Comparison of ENCODE assay signal across 10 cellular contexts in the genomic region with DNA sequence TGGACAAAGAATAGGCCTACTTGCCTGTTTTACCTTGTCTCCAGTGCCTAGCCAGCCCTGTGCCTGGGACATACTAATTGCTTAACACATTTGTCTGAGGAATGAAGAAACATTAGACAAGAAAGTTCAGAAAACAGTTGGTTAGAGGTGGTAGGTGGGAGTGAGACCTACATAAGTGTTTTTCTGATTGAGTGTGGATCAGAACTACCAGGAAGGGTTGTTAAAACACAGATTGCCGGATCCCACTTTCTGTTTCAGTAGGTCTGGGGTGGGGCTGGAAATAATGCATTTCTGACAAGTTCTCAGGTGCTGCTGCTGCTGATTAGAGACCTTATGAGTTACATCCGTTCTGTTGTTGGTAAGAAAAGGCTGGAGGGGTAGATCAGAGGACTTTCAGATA. TPM values are rescaled to one million over a fixed set of nuclear protein-coding genes. Genes with fewer than 3 reads are reported as not detected.
A peak's percentile ranks its signal among the peaks of the same experiment; 100 is the strongest.
DNase-seq lines count a peak whose midpoint lies in the region; ATAC-seq and TF ChIP-seq lines count a peak whose summit lies in the region.
"Had no signal": no experiment of that assay in that cellular context is flagged by ENCODE, and none has a peak within 500 bp of the region (broad histone marks: within the 10 kb centered on the region; RNA-seq: fewer than 3 reads in every experiment).

No MANE protein-coding gene starts in this region.

- no peak overlapping the region for H2BK5ac ChIP-seq in H9 (ENCODE audit: insufficient read length, low read length)

- no peak overlapping the region for H2AFZ ChIP-seq in H9 (ENCODE audit: low read length)

- H4K91ac ChIP-seq in H9 (ENCODE audit: insufficient read length, low read depth, low read length): no peak overlapping the region

- no peak for TF ChIP-seq CTCF in H9 (conservative IDR thresholded peaks at IDR 0.05)

- H2BK15ac ChIP-seq in H9 (ENCODE audit: low read depth, low read length): no peak overlapping the region

- no peaks in the 10 kb centered on the region for H3K36me3 Mint-ChIP-seq in H9 (ENCODE audit: insufficient read depth in 1 of 3, low read depth in 3 of 3)
- H3K36me3 Mint-ChIP-seq in activated naive CD8-positive, alpha-beta T cell treated with anti-CD3 and anti-CD28 coated beads, Interleukin-2, amount 50 U/mL, for 24 hours (ENCODE audit: low read depth): no peaks in the 10 kb centered on the region
- no peaks in the 10 kb centered on the region for H3K36me3 Mint-ChIP-seq in stimulated activated naive B cell treated with anti-CD40 and anti-IgM and Interleukin-4, amounts not matched to agents 10 μg/mL and 1 μg/mL and 100 μg/mL, for 72 hours

- H3K23ac ChIP-seq in H9 (ENCODE audit: insufficient read length, low read depth, low read length): no peak overlapping the region

- no peaks in the 10 kb centered on the region for H3K9me3 Mint-ChIP-seq in H9
- no peaks in the 10 kb centered on the region for H3K9me3 Mint-ChIP-seq in activated naive CD8-positive, alpha-beta T cell treated with anti-CD3 and anti-CD28 coated beads, Interleukin-2, amount 50 U/mL, for 24 hours
- no peaks in the 10 kb centered on the region for H3K9me3 Mint-ChIP-seq in stimulated activated naive B cell treated with anti-CD40 and anti-IgM and Interleukin-4, amounts not matched to agents 10 μg/mL and 1 μg/mL and 100 μg/mL, for 72 hours

- no peak overlapping the region for H3T11ph ChIP-seq in H9 (ENCODE audit: low read length)

- H3K18ac ChIP-seq in H9 (ENCODE audit: insufficient read length, low read depth, low read length): no peak overlapping the region

- H3K9ac ChIP-seq in H9 (ENCODE audit: extremely low read depth, insufficient read length, low read length): no peak overlapping the region

- peaks cover 19 to 24% of the 10 kb centered on the region in 2 experiments for H3K4me1 Mint-ChIP-seq in H9
- peaks cover 7% of the 10 kb centered on the region for H3K4me1 Mint-ChIP-seq in activated naive CD8-positive, alpha-beta T cell treated with anti-CD3 and anti-CD28 coated beads, Interleukin-2, amount 50 U/mL, for 24 hours
- no peaks in the 10 kb centered on the region for H3K4me1 Mint-ChIP-seq in stimulated activated naive B cell treated with anti-CD40 and anti-IgM and Interleukin-4, amounts not matched to agents 10 μg/mL and 1 μg/mL and 100 μg/mL, for 72 hours

- peak; percentile 24 for DNase-seq in activated CD4-positive, alpha-beta T cell treated with anti-CD3 and anti-CD28 coated beads for 48 hours
- DNase-seq in activated CD4-positive, alpha-beta T cell treated with anti-CD3 and anti-CD28 coated beads, Interleukin-2, amount 50 U/mL, for 1 hour: no peak
- DNase-seq in H9 (no peak), dedifferentiated amniotic fluid mesenchymal stem cell (ENCODE audit: extremely low spot score) (no peak), NCI-H128 (lab: John Stamatoyannopoulos, UW; ENCODE audit: unreplicated experiment) (no peak)
- DNase-seq in activated naive CD8-positive, alpha-beta T cell treated with anti-CD3 and anti-CD28 coated beads, Interleukin-2, amount 50 U/mL, for 24 hours: no peak
- DNase-seq in stimulated activated CD4-positive, alpha-beta T cell treated with anti-CD3 and anti-CD28 coated beads, Interleukin-4, amount 100 ng/mL, for 1 hour: peak; percentile 8
- DNase-seq in stimulated activated naive B cell treated with anti-CD40 and anti-IgM and Interleukin-4, amounts not matched to agents 10 μg/mL and 1 μg/mL and 100 μg/mL, for 72 hours: no peak
- DNase-seq: activated CD8-positive, alpha-beta memory T cell treated with anti-CD3 and anti-CD28 coated beads for 24 hours; NCI-H1694 had no signal

- no peak overlapping the region for H2BK120ac ChIP-seq in H9 (ENCODE audit: low read depth, low read length, poor library complexity, severe bottlenecking)

- peak; percentile 49 for ATAC-seq in activated naive CD8-positive, alpha-beta T cell treated with anti-CD3 and anti-CD28 coated beads, Interleukin-2, amount 50 U/mL, for 24 hours
- no peak for ATAC-seq in stimulated activated naive B cell treated with anti-CD40 and anti-IgM and Interleukin-4, amounts not matched to agents 10 μg/mL and 1 μg/mL and 100 μg/mL, for 72 hours (replicated peaks)

- H3K23me2 ChIP-seq in H9 (ENCODE audit: insufficient read length, low read depth, low read length, poor library complexity, severe bottlenecking): no peaks in the 10 kb centered on the region

- H3K27me3 ChIP-seq in H9 (ENCODE audit: insufficient read depth, low read length): no peaks in the 10 kb centered on the region

- peaks cover 18% of the 10 kb centered on the region; the same call in 1 of the 2 replicates for H3K4me1 ChIP-seq in H9 (ENCODE audit: insufficient read depth, low read length)

- H3K56ac ChIP-seq in H9 (ENCODE audit: insufficient read length, low read depth, low read length): no peak overlapping the region

- no peak overlapping the region for H2BK12ac ChIP-seq in H9 (ENCODE audit: insufficient read length, low read depth, low read length)

- no peaks in the 10 kb centered on the region for H4K20me1 ChIP-seq in H9 (ENCODE audit: control insufficient read depth, insufficient read depth, insufficient read length)

- H2AK5ac ChIP-seq in H9 (ENCODE audit: insufficient read length, low read length): no peak overlapping the region

- peak overlapping the region in 1 of 2 experiments; percentile 42; a peak in 2 of 5 replicates for H3K4me3 Mint-ChIP-seq in H9
- H3K4me3 Mint-ChIP-seq in activated naive CD8-positive, alpha-beta T cell treated with anti-CD3 and anti-CD28 coated beads, Interleukin-2, amount 50 U/mL, for 24 hours: no peak overlapping the region
- no peak overlapping the region for H3K4me3 Mint-ChIP-seq in stimulated activated naive B cell treated with anti-CD40 and anti-IgM and Interleukin-4, amounts not matched to agents 10 μg/mL and 1 μg/mL and 100 μg/mL, for 72 hours

- no peaks in the 10 kb centered on the region for H3K79me2 ChIP-seq in H9 (ENCODE audit: insufficient read depth, low read length)

- no peaks in the 10 kb centered on the region for H3K9me3 ChIP-seq in H9 (ENCODE audit: control insufficient read depth, low read depth, low read length)

- no CpG with 5 or more reads among the region's 2 CpGs for WGBS in H9 (ENCODE audit: extremely low coverage, insufficient read length, low lambda C conversion rate)

- no peak overlapping the region for H3K4ac ChIP-seq in H9 (ENCODE audit: low read depth, low read length)

- H4K8ac ChIP-seq in H9 (replicated peaks; ENCODE audit: insufficient read length, low read depth, low read length): no peak overlapping the region

- H3K79me1 ChIP-seq in H9 (ENCODE audit: insufficient read depth, low read depth, low read length, poor library complexity, severe bottlenecking): no peaks in the 10 kb centered on the region

- H3K27ac ChIP-seq in H9 (ENCODE audit: insufficient read length, low read depth, low read length): peak overlapping the region; percentile 8

- no peak overlapping the region for H3K4me2 ChIP-seq in H9 (ENCODE audit: insufficient read depth, insufficient read length, low read length)

- H4K5ac ChIP-seq in H9 (ENCODE audit: insufficient read length, low read depth, low read length): no peak overlapping the region

- no peak overlapping the region for H3K27ac Mint-ChIP-seq in H9
- H3K27ac Mint-ChIP-seq in activated naive CD8-positive, alpha-beta T cell treated with anti-CD3 and anti-CD28 coated beads, Interleukin-2, amount 50 U/mL, for 24 hours: no peak overlapping the region
- no peak overlapping the region for H3K27ac Mint-ChIP-seq in stimulated activated naive B cell treated with anti-CD40 and anti-IgM and Interleukin-4, amounts not matched to agents 10 μg/mL and 1 μg/mL and 100 μg/mL, for 72 hours

- no peak overlapping the region for H3K14ac ChIP-seq in H9 (ENCODE audit: insufficient read depth, low read length)

- no peaks in the 10 kb centered on the region for H3K27me3 Mint-ChIP-seq in H9 (ENCODE audit: low read depth)
- H3K27me3 Mint-ChIP-seq in activated naive CD8-positive, alpha-beta T cell treated with anti-CD3 and anti-CD28 coated beads, Interleukin-2, amount 50 U/mL, for 24 hours: no peaks in the 10 kb centered on the region
- H3K27me3 Mint-ChIP-seq in stimulated activated naive B cell treated with anti-CD40 and anti-IgM and Interleukin-4, amounts not matched to agents 10 μg/mL and 1 μg/mL and 100 μg/mL, for 72 hours: no peaks in the 10 kb centered on the region

- no peak overlapping the region for H2BK20ac ChIP-seq in H9 (ENCODE audit: low read depth, low read length, poor library complexity, severe bottlenecking)

RNA-seq across cellular contexts. Expression of a gene that starts 5.7 kb away (rescaled TPM):
- total RNA-seq in H9 (2021): 192 and 194 TPM in 2 replicates

Comparison
In these comparisons a context has a peak if more than half of its experiments do, and no peak if none do; other contexts are left out.
1. DNase-seq: peak in activated CD4-positive, alpha-beta T cell treated with anti-CD3 and anti-CD28 coated beads for 48 hours (single experiment) and stimulated activated CD4-positive, alpha-beta T cell treated with anti-CD3 and anti-CD28 coated beads, Interleukin-4, amount 100 ng/mL, for 1 hour (single experiment); none in activated CD4-positive, alpha-beta T cell treated with anti-CD3 and anti-CD28 coated beads, Interleukin-2, amount 50 U/mL, for 1 hour (single experiment), H9 (single experiment), activated naive CD8-positive, alpha-beta T cell treated with anti-CD3 and anti-CD28 coated beads, Interleukin-2, amount 50 U/mL, for 24 hours (single experiment), dedifferentiated amniotic fluid mesenchymal stem cell (single experiment), stimulated activated naive B cell treated with anti-CD40 and anti-IgM and Interleukin-4, amounts not matched to agents 10 μg/mL and 1 μg/mL and 100 μg/mL, for 72 hours (single experiment) and NCI-H128 (single experiment).